Comparison of ENCODE assay signal across 1 cellular context in the genomic region with DNA sequence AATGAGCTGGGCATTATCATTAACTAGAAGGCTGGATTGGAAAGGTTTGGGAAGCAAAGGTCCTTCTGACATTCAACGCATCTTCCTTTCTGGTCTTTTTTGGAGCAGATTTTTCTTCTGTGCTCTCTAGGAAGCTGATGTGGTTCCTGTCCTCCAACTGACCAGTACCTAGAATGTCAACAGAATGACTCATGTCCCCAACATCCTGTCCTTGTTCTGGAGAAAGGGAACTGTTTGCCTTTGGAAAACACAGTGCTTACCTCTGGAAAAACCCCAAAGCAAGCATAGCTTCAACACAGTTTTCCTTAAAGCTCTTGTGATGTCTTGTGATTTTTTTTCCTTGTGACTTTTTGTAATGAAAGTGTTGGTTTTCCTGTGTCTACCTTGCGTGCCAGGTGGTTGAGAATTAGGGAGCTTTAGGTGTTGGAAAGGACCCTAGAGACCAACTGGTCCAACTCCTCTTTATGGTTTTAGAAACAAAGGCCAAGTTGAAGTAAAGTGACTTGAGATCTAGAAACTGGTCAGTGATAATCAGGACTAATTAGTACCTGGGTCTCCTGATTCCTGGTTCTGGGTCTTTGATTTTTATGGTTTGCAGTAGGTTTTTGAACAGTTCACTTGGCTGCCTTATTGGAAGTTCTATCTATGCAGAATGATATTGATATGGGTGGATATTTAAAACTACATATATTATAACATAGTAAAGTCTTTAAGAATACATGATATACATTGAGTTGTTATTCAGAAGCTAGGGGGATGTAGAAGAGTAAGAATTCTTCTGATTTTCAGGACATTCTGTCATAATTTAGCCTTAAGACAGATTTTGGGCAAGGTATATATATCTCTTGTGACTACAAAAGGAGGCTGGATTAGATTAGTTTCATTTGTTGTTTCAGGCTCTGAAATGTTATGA.
TF ChIP-seq lines count a peak whose summit lies in the region.

No MANE protein-coding gene starts in this region.

TF ChIP-seq in HepG2, 621 proteins besides CTCF, POLR2A, EP300 and RAD21 (continued from another document):
- TF ChIP-seq, protein P1, sequence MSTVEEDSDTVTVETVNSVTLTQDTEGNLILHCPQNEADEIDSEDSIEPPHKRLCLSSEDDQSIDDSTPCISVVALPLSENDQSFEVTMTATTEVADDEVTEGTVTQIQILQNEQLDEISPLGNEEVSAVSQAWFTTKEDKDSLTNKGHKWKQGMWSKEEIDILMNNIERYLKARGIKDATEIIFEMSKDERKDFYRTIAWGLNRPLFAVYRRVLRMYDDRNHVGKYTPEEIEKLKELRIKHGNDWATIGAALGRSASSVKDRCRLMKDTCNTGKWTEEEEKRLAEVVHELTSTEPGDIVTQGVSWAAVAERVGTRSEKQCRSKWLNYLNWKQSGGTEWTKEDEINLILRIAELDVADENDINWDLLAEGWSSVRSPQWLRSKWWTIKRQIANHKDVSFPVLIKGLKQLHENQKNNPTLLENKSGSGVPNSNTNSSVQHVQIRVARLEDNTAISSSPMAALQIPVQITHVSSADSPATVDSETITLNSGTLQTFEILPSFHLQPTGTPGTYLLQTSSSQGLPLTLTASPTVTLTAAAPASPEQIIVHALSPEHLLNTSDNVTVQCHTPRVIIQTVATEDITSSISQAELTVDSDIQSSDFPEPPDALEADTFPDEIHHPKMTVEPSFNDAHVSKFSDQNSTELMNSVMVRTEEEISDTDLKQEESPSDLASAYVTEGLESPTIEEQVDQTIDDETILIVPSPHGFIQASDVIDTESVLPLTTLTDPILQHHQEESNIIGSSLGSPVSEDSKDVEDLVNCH (CRISPR knock-in tag; IDR thresholded peaks at IDR 0.05), result no peak
- TF ChIP-seq, protein P2, sequence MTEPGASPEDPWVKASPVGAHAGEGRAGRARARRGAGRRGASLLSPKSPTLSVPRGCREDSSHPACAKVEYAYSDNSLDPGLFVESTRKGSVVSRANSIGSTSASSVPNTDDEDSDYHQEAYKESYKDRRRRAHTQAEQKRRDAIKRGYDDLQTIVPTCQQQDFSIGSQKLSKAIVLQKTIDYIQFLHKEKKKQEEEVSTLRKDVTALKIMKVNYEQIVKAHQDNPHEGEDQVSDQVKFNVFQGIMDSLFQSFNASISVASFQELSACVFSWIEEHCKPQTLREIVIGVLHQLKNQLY (CRISPR knock-in tag; IDR thresholded peaks at IDR 0.05), result peak; percentile 87
- no peak for TF ChIP-seq GLI4 (CRISPR knock-in tag; IDR thresholded peaks at IDR 0.05; ENCODE audit: borderline replicate concordance)
- TF ChIP-seq TBP (CRISPR knock-in tag; IDR thresholded peaks at IDR 0.05), result no peak
- no peak for TF ChIP-seq REL (CRISPR knock-in tag; conservative IDR thresholded peaks at IDR 0.05)
- TF ChIP-seq MTA3 (CRISPR knock-in tag; IDR thresholded peaks at IDR 0.05), result no peak
- TF ChIP-seq ZNF672 (CRISPR knock-in tag; IDR thresholded peaks at IDR 0.05), result no peak
- TF ChIP-seq ZNF510 (CRISPR knock-in tag; IDR thresholded peaks at IDR 0.05; ENCODE audit: low read depth), result no peak
- no peak for TF ChIP-seq XBP1 (CRISPR knock-in tag; IDR thresholded peaks at IDR 0.05)
- TF ChIP-seq, protein P3, sequence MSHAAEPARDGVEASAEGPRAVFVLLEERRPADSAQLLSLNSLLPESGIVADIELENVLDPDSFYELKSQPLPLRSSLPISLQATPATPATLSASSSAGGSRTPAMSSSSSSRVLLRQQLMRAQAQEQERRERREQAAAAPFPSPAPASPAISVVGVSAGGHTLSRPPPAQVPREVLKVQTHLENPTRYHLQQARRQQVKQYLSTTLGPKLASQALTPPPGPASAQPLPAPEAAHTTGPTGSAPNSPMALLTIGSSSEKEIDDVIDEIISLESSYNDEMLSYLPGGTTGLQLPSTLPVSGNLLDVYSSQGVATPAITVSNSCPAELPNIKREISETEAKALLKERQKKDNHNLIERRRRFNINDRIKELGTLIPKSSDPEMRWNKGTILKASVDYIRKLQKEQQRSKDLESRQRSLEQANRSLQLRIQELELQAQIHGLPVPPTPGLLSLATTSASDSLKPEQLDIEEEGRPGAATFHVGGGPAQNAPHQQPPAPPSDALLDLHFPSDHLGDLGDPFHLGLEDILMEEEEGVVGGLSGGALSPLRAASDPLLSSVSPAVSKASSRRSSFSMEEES (CRISPR knock-in tag; IDR thresholded peaks at IDR 0.05), result peak; percentile 55
- no peak; the same call in 1 of the 2 replicates for TF ChIP-seq BRCA1 (CRISPR knock-in tag; IDR thresholded peaks at IDR 0.05)
- TF ChIP-seq PRPF4 (IDR thresholded peaks at IDR 0.05; ENCODE audit: low read depth, low read length, poor library complexity, severe bottlenecking), result no peak
- peak; percentile 82; the same call in 1 of the 2 replicates for TF ChIP-seq ZMYM3 (CRISPR knock-in tag; IDR thresholded peaks at IDR 0.05)
- TF ChIP-seq NFIB (CRISPR knock-in tag; IDR thresholded peaks at IDR 0.05; ENCODE audit: borderline replicate concordance), result no peak
